13 cellular contexts compared by ENCODE assay signal in genomic region chr14:54735424-54735823, GRCh38.
"Had no signal": no experiment of that assay in that cellular context is flagged by ENCODE, and none has a peak within 500 bp of the region (broad histone marks: within the 10 kb centered on the region; RNA-seq: fewer than 3 reads in every experiment).

No MANE protein-coding gene starts in this region.

- ATAC-seq: body of pancreas; effector memory CD8-positive, alpha-beta T cell; mucosa of descending colon had no signal

- H3K27me3 Mint-ChIP-seq: activated T-cell treated with anti-CD3 and anti-CD28 coated beads, Interleukin-2, amount 50 U/mL, for 24 hours had no signal

- H3K9me3 ChIP-seq: body of pancreas, mucosa of descending colon had no signal

- H3K27ac ChIP-seq: body of pancreas, epithelial cell of prostate had no signal

- H3K4me1 ChIP-seq: body of pancreas had no signal

- H3K4me3 ChIP-seq: body of pancreas, mucosa of descending colon had no signal

- DNase-seq: activated CD4-positive, alpha-beta T cell treated with anti-CD3 and anti-CD28 coated beads, Interleukin-2, amount 50 U/mL, for 1 hour; activated gamma-delta T cell; activated T-cell treated with anti-CD3 and anti-CD28 coated beads, Interleukin-2, amount 50 U/mL, for 24 hours; body of pancreas; effector memory CD8-positive, alpha-beta T cell; mucosa of descending colon; SHP77; trophoblast cell had no signal

- H3K9me3 Mint-ChIP-seq: activated T-cell treated with anti-CD3 and anti-CD28 coated beads, Interleukin-2, amount 50 U/mL, for 24 hours; central memory CD8-positive, alpha-beta T cell; dendritic cell treated with granulocyte-macrophage colony-stimulating factor and Interleukin-4, amounts not matched to agents 40 ng/mL and 50 ng/mL, for 4 days; effector memory CD8-positive, alpha-beta T cell; nephron; T-helper 1 cell treated with Interleukin-12 subunit alpha and Interleukin-12 subunit beta and Interleukin-4 antibody, amounts not matched to agents 30 μg/mL and 1 μg/mL, for 36 hours had no signal

- H3K27me3 ChIP-seq: body of pancreas had no signal

- H3K27ac Mint-ChIP-seq: activated T-cell treated with anti-CD3 and anti-CD28 coated beads, Interleukin-2, amount 50 U/mL, for 24 hours; dendritic cell treated with granulocyte-macrophage colony-stimulating factor and Interleukin-4, amounts not matched to agents 40 ng/mL and 50 ng/mL, for 4 days; effector memory CD8-positive, alpha-beta T cell; nephron; T-helper 1 cell treated with Interleukin-12 subunit alpha and Interleukin-12 subunit beta and Interleukin-4 antibody, amounts not matched to agents 30 μg/mL and 1 μg/mL, for 36 hours had no signal

- H3K4me3 Mint-ChIP-seq: activated T-cell treated with anti-CD3 and anti-CD28 coated beads, Interleukin-2, amount 50 U/mL, for 24 hours; central memory CD8-positive, alpha-beta T cell; dendritic cell treated with granulocyte-macrophage colony-stimulating factor and Interleukin-4, amounts not matched to agents 40 ng/mL and 50 ng/mL, for 4 days; effector memory CD8-positive, alpha-beta T cell; nephron; T-helper 1 cell treated with Interleukin-12 subunit alpha and Interleukin-12 subunit beta and Interleukin-4 antibody, amounts not matched to agents 30 μg/mL and 1 μg/mL, for 36 hours had no signal
